Comparison of ENCODE assay signal across 9 cellular contexts in the genomic region with DNA sequence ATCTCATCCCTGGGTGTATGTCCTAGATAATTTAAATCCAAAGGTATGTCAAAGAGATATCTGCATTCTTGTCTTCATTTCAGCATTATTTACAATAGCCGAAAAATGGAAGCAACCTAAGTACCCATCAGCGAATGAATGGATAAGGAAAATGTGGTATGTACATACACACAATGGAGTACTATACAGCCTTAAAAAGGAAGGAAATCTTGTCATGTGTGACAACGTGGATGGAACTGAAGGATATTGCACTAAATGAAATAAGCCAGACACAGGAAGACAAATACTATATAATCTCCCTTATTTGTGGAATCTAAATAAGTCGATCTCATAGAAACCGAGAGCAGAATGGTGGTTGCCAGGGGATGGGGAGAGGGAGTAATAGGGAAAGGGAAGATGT. TPM values are rescaled to one million over a fixed set of nuclear protein-coding genes. Genes with fewer than 3 reads are reported as not detected.
"Had no signal": no experiment of that assay in that cellular context is flagged by ENCODE, and none has a peak within 500 bp of the region (broad histone marks: within the 10 kb centered on the region; RNA-seq: fewer than 3 reads in every experiment).

No MANE protein-coding gene starts in this region.

- H3K4me2 ChIP-seq: GM23338 had no signal

- H2AFZ ChIP-seq: GM23338 had no signal

- DNase-seq: H9, HCEC 1CT, HFFc6, KG1 had no signal

- H3K27ac ChIP-seq: HL-60 had no signal

- ATAC-seq: GM23338, HepG2 had no signal

- H3K4me3 ChIP-seq: GM23338 had no signal

- FAIRE-seq: H1, H54, HepG2 had no signal

RNA-seq across cellular contexts. Expression of a gene that starts 16.8 kb away (rescaled TPM):
- total RNA-seq: HepG2 had no signal
- polyA plus RNA-seq: HepG2 had no signal
